In the genomic region with DNA sequence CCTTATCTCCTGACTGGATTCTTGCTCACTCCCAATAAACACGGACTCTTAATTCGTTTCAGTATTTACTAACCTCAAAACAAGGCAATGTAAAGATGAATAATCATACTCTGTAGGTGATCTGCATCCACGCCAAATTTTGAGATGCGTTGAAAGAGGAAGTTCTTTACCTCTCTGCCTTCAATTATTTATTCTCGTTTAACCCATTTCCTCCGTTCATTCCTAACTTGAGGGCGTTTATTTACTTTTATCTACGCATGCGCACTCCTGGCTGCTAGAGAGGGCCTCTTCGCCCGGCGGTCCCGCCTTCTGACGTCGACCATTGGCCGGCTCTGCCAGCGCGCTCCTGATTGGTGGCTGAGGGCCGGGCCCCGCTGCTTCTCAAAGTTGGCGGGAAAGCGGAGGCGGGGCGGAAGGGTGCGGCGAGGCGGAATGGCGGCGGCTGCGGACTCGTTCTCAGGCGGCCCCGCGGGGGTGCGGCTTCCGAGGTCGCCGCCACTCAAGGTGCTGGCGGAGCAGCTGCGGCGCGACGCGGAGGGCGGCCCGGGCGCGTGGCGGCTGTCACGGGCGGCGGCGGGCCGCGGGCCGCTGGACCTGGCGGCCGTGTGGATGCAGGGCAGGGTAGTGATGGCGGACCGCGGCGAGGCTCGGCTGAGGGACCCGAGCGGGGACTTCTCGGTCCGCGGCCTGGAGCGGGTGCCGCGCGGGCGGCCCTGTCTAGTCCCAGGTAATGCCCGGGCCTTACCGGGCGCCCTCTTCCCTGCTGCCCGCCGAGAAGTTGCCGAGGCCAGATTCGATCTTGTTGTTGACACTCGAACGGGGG, we compare ENCODE assay signal across 8 cellular contexts. TPM values are rescaled to one million over a fixed set of nuclear protein-coding genes. Genes with fewer than 3 reads are reported as not detected.
DNase-seq lines count a peak whose midpoint lies in the region; ATAC-seq and TF ChIP-seq lines count a peak whose summit lies in the region.

RMI2 (plus strand) TSS at position 420 of the 823 bp plus-strand sequence; CDS start at position 433, 13 bp downstream.

- no peaks in the 10 kb centered on the region for H3K27me3 ChIP-seq in gastroesophageal sphincter
- no peaks in the 10 kb centered on the region for H3K27me3 ChIP-seq in neutrophil

- H3K27ac Mint-ChIP-seq in HFFc6, result peak within 1 kb of the TSS; percentile 74

- H3K9me3 ChIP-seq in gastroesophageal sphincter (no peaks in the 10 kb centered on the region), neutrophil (no peaks in the 10 kb centered on the region)

- DNase-seq in GM04504 (ENCODE audit: low read depth) (peak; percentile 88), HFFc6 (peak; percentile 93), NAMALWA (ENCODE audit: low spot score) (peak; percentile 99), SK-MEL-5 (ENCODE audit: low read depth, low spot score) (peak; percentile 95), superior temporal gyrus (ENCODE audit: extremely low spot score) (peak; percentile 98)
- DNase-seq in activated naive CD4-positive, alpha-beta T cell (lab: John Stamatoyannopoulos, UW), result peak; percentile 86 to 92 (median 90)

- 0% methylated on average over 13 to 18 of the region's 82 CpGs for WGBS in gastroesophageal sphincter (ENCODE audit: low coverage in 1 of 2), 2 donors

- no peak for TF ChIP-seq CTCF in HFFc6 (IDR thresholded peaks at IDR 0.05)
- TF ChIP-seq CTCF in gastroesophageal sphincter (IDR thresholded peaks at IDR 0.05), result peak in 1 of 4 experiments; percentile 30
- peak; percentile 35 for TF ChIP-seq CTCF in neutrophil (IDR thresholded peaks at IDR 0.05)

- TF ChIP-seq EP300 in gastroesophageal sphincter (IDR thresholded peaks at IDR 0.05), result no peak

- ATAC-seq in gastroesophageal sphincter, result peak; percentile 99

- H3K4me3 Mint-ChIP-seq in HFFc6, result peak within 1 kb of the TSS; percentile 90

- H3K4me1 ChIP-seq in gastroesophageal sphincter (peaks cover 0 to 31% (median 14%) of the 10 kb centered on the region in 3 donors), neutrophil (ENCODE audit: control insufficient read depth in 1 of 2, insufficient read depth in 1 of 2, low read depth in 1 of 2, low read length in 1 of 2) (peaks cover 27 to 31% of the 10 kb centered on the region in 2 experiments)

- peaks cover 44% of the 10 kb centered on the region for H3K4me1 Mint-ChIP-seq in HFFc6 (ENCODE audit: low read depth)

- H3K27ac ChIP-seq in gastroesophageal sphincter (peak within 1 kb of the TSS in 1 of 4 donors; percentile 52), neutrophil (no peak within 1 kb of the TSS)

- TF ChIP-seq POLR2A in gastroesophageal sphincter (IDR thresholded peaks at IDR 0.05), result no peak

- H3K36me3 Mint-ChIP-seq in HFFc6 (ENCODE audit: low read depth), result no peaks in the 10 kb centered on the region

- no peaks in the 10 kb centered on the region for H3K9me3 Mint-ChIP-seq in HFFc6

- no peaks in the 10 kb centered on the region for H3K36me3 ChIP-seq in gastroesophageal sphincter
- H3K36me3 ChIP-seq in neutrophil, result no peaks in the 10 kb centered on the region

- H3K4me3 ChIP-seq in gastroesophageal sphincter (peak within 1 kb of the TSS; percentile 25 to 77), neutrophil (ENCODE audit: low read depth in 1 of 2, low read length in 1 of 2) (peak within 1 kb of the TSS; percentile 54 to 62)

- peaks cover 6% of the 10 kb centered on the region for H3K27me3 Mint-ChIP-seq in HFFc6 (ENCODE audit: insufficient read depth)

- in situ Hi-C loops in SK-MEL-5 (cut with HindIII; ENCODE audit: low pct_unique_long_range_greater_than_20kb, low sequenced_read_pairs), result no loop called here

RNA-seq across cellular contexts. Expression of gene RMI2, which starts in this region (rescaled TPM):
- total RNA-seq in HFFc6 (2021; fragmentation: NEBNext Ultra II Directional; extraction: Animal tissue kit (Norgen Biotek cat#: 25700)), result 10 to 100 TPM in 5 of 6 experiments, 1 to 10 TPM in 1; 7.3 to 16.2 (median 14.2) TPM
- total RNA-seq in SK-MEL-5 (2014; rRNA removed; shearing (Covaris generic)), result 23.2 and 28.1 TPM in 2 replicates
- 27.4 and 37.0 TPM in 2 replicates for polyA plus RNA-seq in SK-MEL-5 (2015; cell fraction: cytosol; rRNA removed)
- polyA plus RNA-seq in SK-MEL-5 (2015; cell fraction: nucleus; rRNA removed), result 9.7 and 15.1 TPM in 2 replicates
- total RNA-seq in gastroesophageal sphincter, result 1 to 10 TPM in 3 of 4 donors, under 1 TPM in 1; 0.31 to 1.8 (median 1.4) TPM
